In genomic region chr16:83054302-83054701, GRCh38 we compare ENCODE assay signal across 25 cellular contexts.
"Had no signal": no experiment of that assay in that cellular context is flagged by ENCODE, and none has a peak within 500 bp of the region (broad histone marks: within the 10 kb centered on the region; RNA-seq: fewer than 3 reads in every experiment).

No MANE protein-coding gene starts in this region.

- H3K9me3 ChIP-seq: tibial nerve had no signal

- H3K27me3 ChIP-seq: dorsolateral prefrontal cortex, foreskin keratinocyte, spleen, suprapubic skin, tibial nerve had no signal

- H3K27ac Mint-ChIP-seq: activated CD4-positive, alpha-beta T cell treated with anti-CD3 and anti-CD28 coated beads, Interleukin-2, amount 10 ng/mL, durations not matched to agents 7 days and 5 days; activated CD8-positive, alpha-beta T cell treated with anti-CD3 and anti-CD28 coated beads for 36 hours; activated naive CD4-positive, alpha-beta T cell treated with anti-CD3 and anti-CD28 coated beads, Interleukin-2, amount 50 U/mL, for 24 hours; activated naive CD8-positive, alpha-beta T cell treated with anti-CD3 and anti-CD28 coated beads, Interleukin-2, amount 50 U/mL, for 24 hours; activated T-helper 17 cell treated with anti-CD3 and anti-CD28 coated beads, Interleukin-2, amount 50 U/mL, for 72 hours; natural killer cell; T-helper 17 cell had no signal

- H3K4me1 Mint-ChIP-seq: activated CD4-positive, alpha-beta T cell treated with anti-CD3 and anti-CD28 coated beads, Interleukin-2, amount 10 ng/mL, durations not matched to agents 7 days and 5 days; activated naive CD4-positive, alpha-beta T cell treated with anti-CD3 and anti-CD28 coated beads, Interleukin-2, amount 50 U/mL, for 24 hours; activated naive CD8-positive, alpha-beta T cell treated with anti-CD3 and anti-CD28 coated beads, Interleukin-2, amount 50 U/mL, for 24 hours; activated T-helper 17 cell treated with anti-CD3 and anti-CD28 coated beads, Interleukin-2, amount 50 U/mL, for 72 hours; natural killer cell; T-helper 17 cell had no signal

- H3K27ac ChIP-seq: dorsolateral prefrontal cortex, foreskin keratinocyte, spleen, suprapubic skin, tibial nerve had no signal

- H3K36me3 ChIP-seq: spleen, suprapubic skin, tibial nerve had no signal

- ATAC-seq: activated CD8-positive, alpha-beta T cell treated with anti-CD3 and anti-CD28 coated beads for 36 hours; activated naive CD8-positive, alpha-beta T cell treated with anti-CD3 and anti-CD28 coated beads, Interleukin-2, amount 50 U/mL, for 24 hours; activated T-cell treated with anti-CD3 and anti-CD28 coated beads, Interleukin-2, amount 50 U/mL, for 4 hours; activated T-helper 17 cell treated with anti-CD3 and anti-CD28 coated beads, Interleukin-2, amount 50 U/mL, for 72 hours; esophagus mucosa; foreskin keratinocyte; left colon; natural killer cell; right cardiac atrium; T-helper 17 cell had no signal

- H3K4me3 Mint-ChIP-seq: activated CD4-positive, alpha-beta T cell treated with anti-CD3 and anti-CD28 coated beads, Interleukin-2, amount 10 ng/mL, durations not matched to agents 7 days and 5 days; activated CD8-positive, alpha-beta T cell treated with anti-CD3 and anti-CD28 coated beads for 36 hours; activated naive CD4-positive, alpha-beta T cell treated with anti-CD3 and anti-CD28 coated beads, Interleukin-2, amount 50 U/mL, for 24 hours; activated naive CD8-positive, alpha-beta T cell treated with anti-CD3 and anti-CD28 coated beads, Interleukin-2, amount 50 U/mL, for 24 hours; activated T-cell treated with anti-CD3 and anti-CD28 coated beads, Interleukin-2, amount 50 U/mL, for 4 hours; activated T-helper 17 cell treated with anti-CD3 and anti-CD28 coated beads, Interleukin-2, amount 50 U/mL, for 72 hours; natural killer cell; T-helper 17 cell had no signal

- DNase-seq: activated CD4-positive, alpha-beta T cell treated with anti-CD3 and anti-CD28 coated beads, Interleukin-2, amount 10 ng/mL, durations not matched to agents 7 days and 5 days; activated CD4-positive, CD25-positive, alpha-beta regulatory T cell treated with anti-CD3 and anti-CD28 coated beads, Interleukin-2, amount 50 U/mL, for 72 hours; activated CD8-positive, alpha-beta T cell treated with anti-CD3 and anti-CD28 coated beads for 36 hours; activated naive CD8-positive, alpha-beta T cell treated with anti-CD3 and anti-CD28 coated beads, Interleukin-2, amount 50 U/mL, for 24 hours; activated T-cell treated with anti-CD3 and anti-CD28 coated beads, Interleukin-2, amount 50 U/mL, for 4 hours; amygdala; dorsolateral prefrontal cortex; effector memory CD4-positive, alpha-beta T cell; foreskin keratinocyte; islet precursor cell; left colon; mesendoderm; natural killer cell; right cardiac atrium; spleen; stimulated activated naive CD4-positive, alpha-beta T cell; SW 1271; T-helper 17 cell; T1000 had no signal

- H3K27me3 Mint-ChIP-seq: activated CD4-positive, alpha-beta T cell treated with anti-CD3 and anti-CD28 coated beads, Interleukin-2, amount 10 ng/mL, durations not matched to agents 7 days and 5 days; activated naive CD4-positive, alpha-beta T cell treated with anti-CD3 and anti-CD28 coated beads, Interleukin-2, amount 50 U/mL, for 24 hours; activated naive CD8-positive, alpha-beta T cell treated with anti-CD3 and anti-CD28 coated beads, Interleukin-2, amount 50 U/mL, for 24 hours; T-helper 17 cell had no signal

- FAIRE-seq: colon had no signal

- H3K36me3 Mint-ChIP-seq: activated naive CD4-positive, alpha-beta T cell treated with anti-CD3 and anti-CD28 coated beads, Interleukin-2, amount 50 U/mL, for 24 hours had no signal

- H3K4me1 ChIP-seq: foreskin keratinocyte, spleen, suprapubic skin, tibial nerve had no signal

- H3K4me3 ChIP-seq: dorsolateral prefrontal cortex, spleen, suprapubic skin, tibial nerve had no signal

- H3K9me3 Mint-ChIP-seq: activated CD4-positive, alpha-beta T cell treated with anti-CD3 and anti-CD28 coated beads, Interleukin-2, amount 10 ng/mL, durations not matched to agents 7 days and 5 days; activated CD8-positive, alpha-beta T cell treated with anti-CD3 and anti-CD28 coated beads for 36 hours had no signal
